In genomic region chr6:88201734-88202133, GRCh38 we compare ENCODE assay signal across 7 cellular contexts. TPM values are rescaled to one million over a fixed set of nuclear protein-coding genes. Genes with fewer than 3 reads are reported as not detected.
"Had no signal": no experiment of that assay in that cellular context is flagged by ENCODE, and none has a peak within 500 bp of the region (broad histone marks: within the 10 kb centered on the region; RNA-seq: fewer than 3 reads in every experiment).

No MANE protein-coding gene starts in this region.

RNA-seq across cellular contexts. Expression of gene CNR1, which starts 35.6 kb away (rescaled TPM):
- total RNA-seq: natural killer cell; natural killer cell treated with Interleukin-12 subunit alpha and Interleukin-12 subunit beta and Interleukin-15 and Interleukin-18, amount 100 ng/mL, for 72 hours; osteoblast; osteocyte; pulmonary artery endothelial cell; smooth muscle cell had no signal
- polyA plus RNA-seq: naive thymus-derived CD8-positive, alpha-beta T cell; smooth muscle cell had no signal
